19 cellular contexts compared by ENCODE assay signal in genomic region chr9:11199335-11199734, GRCh38.
A peak's percentile ranks its signal among the peaks of the same experiment; 100 is the strongest.
DNase-seq lines count a peak whose midpoint lies in the region; ATAC-seq and TF ChIP-seq lines count a peak whose summit lies in the region.
"Had no signal": no experiment of that assay in that cellular context is flagged by ENCODE, and none has a peak within 500 bp of the region (broad histone marks: within the 10 kb centered on the region; RNA-seq: fewer than 3 reads in every experiment).

No MANE protein-coding gene starts in this region.

- H3K27ac ChIP-seq in A673 (ENCODE audit: low read depth, low read length, poor library complexity, severe bottlenecking), result no peak overlapping the region
- no peak overlapping the region for H3K27ac ChIP-seq in H9 (ENCODE audit: insufficient read length, low read depth, low read length)
- H3K27ac ChIP-seq in iPS DF 6.9 (ENCODE audit: low read length), result no peak overlapping the region

- no peaks in the 10 kb centered on the region for H3K79me1 ChIP-seq in H9 (ENCODE audit: insufficient read depth, low read depth, low read length, poor library complexity, severe bottlenecking)

- no peaks in the 10 kb centered on the region for H3K27me3 Mint-ChIP-seq in H9 (ENCODE audit: low read depth)

- H4K20me1 ChIP-seq in H9 (ENCODE audit: control insufficient read depth, insufficient read depth, insufficient read length), result no peaks in the 10 kb centered on the region

- H2BK12ac ChIP-seq in H9 (ENCODE audit: insufficient read length, low read depth, low read length), result no peak overlapping the region

- H3K23me2 ChIP-seq in H9 (ENCODE audit: insufficient read length, low read depth, low read length, poor library complexity, severe bottlenecking), result no peaks in the 10 kb centered on the region

- H3K4me3 ChIP-seq in A673 (ENCODE audit: low read depth, low read length, poor library complexity, severe bottlenecking) (no peak overlapping the region), iPS DF 6.9 (ENCODE audit: low read length) (no peak overlapping the region)

- DNase-seq in A673 (ENCODE audit: low spot score) (peak; percentile 35), H9 (peak; percentile 48), NCI-H69 (lab: John Stamatoyannopoulos, UW) (peak; percentile 90), iPS DF 6.9 (ENCODE audit: low read depth, low spot score) (peak; percentile 22), NOMO-1 (lab: John Stamatoyannopoulos, UW; ENCODE audit: unreplicated experiment in 2 of 2) (no peak), KBM-7 (no peak)
- DNase-seq: C1 segment of cervical spinal cord, GOT3, HFFc6, KG1, NCI-H1417 treated with DMSO at 0.1 percent for 48 hours, NCI-H2029 treated with DMSO at 0.1 percent for 48 hours, NCI-H345, NCI-H774, SHP77 treated with DMSO at 0.1 percent for 48 hours had no signal

- H3K79me2 ChIP-seq in H9 (ENCODE audit: insufficient read depth, low read length), result no peaks in the 10 kb centered on the region

- no peak overlapping the region for H4K8ac ChIP-seq in H9 (replicated peaks; ENCODE audit: insufficient read length, low read depth, low read length)

- H4K91ac ChIP-seq in H9 (ENCODE audit: insufficient read length, low read depth, low read length), result no peak overlapping the region

- H3K56ac ChIP-seq in H9 (ENCODE audit: insufficient read length, low read depth, low read length), result no peak overlapping the region

- H2AK5ac ChIP-seq in H9 (ENCODE audit: insufficient read length, low read length), result no peak overlapping the region

- H3K4me1 ChIP-seq in A673 (ENCODE audit: insufficient read depth, low read length, poor library complexity, severe bottlenecking), result no peaks in the 10 kb centered on the region
- no peaks in the 10 kb centered on the region for H3K4me1 ChIP-seq in H9 (ENCODE audit: insufficient read depth, low read length)
- H3K4me1 ChIP-seq in iPS DF 6.9 (ENCODE audit: control insufficient read depth, insufficient read depth, low read length), result no peaks in the 10 kb centered on the region

- H3K14ac ChIP-seq in H9 (ENCODE audit: insufficient read depth, low read length), result no peak overlapping the region

- CTCF ChIA-PET in A673 (lab: Charles Lee), result no interaction called here

- POLR2A ChIA-PET in A673 (lab: Charles Lee; ENCODE audit: low non-redundant PET), result no interaction called here

- H3K4me2 ChIP-seq in H9 (ENCODE audit: insufficient read depth, insufficient read length, low read length), result no peak overlapping the region

- intact Hi-C loops in A673 (cut with micrococcal nuclease; ENCODE audit: unreplicated experiment), result no loop called here

- BruUV-seq in A673 (replicated peaks; lab: Mats Ljungman, UMichigan), result no TSS peak

- H2BK15ac ChIP-seq in H9 (ENCODE audit: low read depth, low read length), result no peak overlapping the region

- H3K4me3 Mint-ChIP-seq in H9, result no peak overlapping the region
- H3K4me3 Mint-ChIP-seq: HFFc6; T-helper 1 cell treated with Interleukin-12 subunit alpha and Interleukin-12 subunit beta and Interleukin-4 antibody, amounts not matched to agents 30 μg/mL and 1 μg/mL, for 36 hours had no signal

- H3K23ac ChIP-seq in H9 (ENCODE audit: insufficient read length, low read depth, low read length), result no peak overlapping the region

- peaks cover 2 to 3% of the 10 kb centered on the region in 2 experiments; a peak in 4 of 5 replicates for H3K9me3 Mint-ChIP-seq in H9

- H3K9ac ChIP-seq in H9 (ENCODE audit: extremely low read depth, insufficient read length, low read length), result no peak overlapping the region

- no peak overlapping the region for H3K18ac ChIP-seq in H9 (ENCODE audit: insufficient read length, low read depth, low read length)

- H2BK120ac ChIP-seq in H9 (ENCODE audit: low read depth, low read length, poor library complexity, severe bottlenecking), result no peak overlapping the region

- no peak overlapping the region for H2AFZ ChIP-seq in H9 (ENCODE audit: low read length)

- TF ChIP-seq POLR2A in GM18505 (IDR thresholded peaks at IDR 0.05; ENCODE audit: borderline replicate concordance, extremely low read depth, insufficient read depth, insufficient read length), result no peak

- no peak overlapping the region for H3K4ac ChIP-seq in H9 (ENCODE audit: low read depth, low read length)

- in situ Hi-C loops in KBM-7 (cut with MboI; ENCODE audit: low pct_unique_long_range_greater_than_20kb, low sequenced_read_pairs), result no loop called here

- H2BK5ac ChIP-seq in H9 (ENCODE audit: insufficient read length, low read length), result no peak overlapping the region

- TF ChIP-seq CTCF in A673 (conservative IDR thresholded peaks at IDR 0.05; ENCODE audit: low read depth, low read length) (no peak), H9 (conservative IDR thresholded peaks at IDR 0.05) (no peak)

- no CpG with 5 or more reads among the region's 2 CpGs for WGBS in H9 (ENCODE audit: extremely low coverage, insufficient read length, low lambda C conversion rate)
- WGBS in iPS DF 6.9 (ENCODE audit: insufficient coverage, insufficient read length), result no CpG with 5 or more reads among the region's 2 CpGs

- H3K27me3 ChIP-seq in A673 (replicated peaks; ENCODE audit: insufficient read depth, low read depth, low read length, poor library complexity), result no peaks in the 10 kb centered on the region
- no peaks in the 10 kb centered on the region for H3K27me3 ChIP-seq in H9 (ENCODE audit: insufficient read depth, low read length)
- no peaks in the 10 kb centered on the region for H3K27me3 ChIP-seq in iPS DF 6.9 (ENCODE audit: control insufficient read depth, insufficient read depth, low read length)

- ATAC-seq in GM18505 (IDR thresholded peaks at IDR 0.05; ENCODE audit: unreplicated experiment) (no peak), GM19023 (IDR thresholded peaks at IDR 0.05; ENCODE audit: unreplicated experiment) (no peak)
- ATAC-seq: SK-N-SH treated with all-trans-retinoic acid at 6 μM for 48 hours had no signal

- H3K36me3 Mint-ChIP-seq in H9 (ENCODE audit: insufficient read depth in 1 of 3, low read depth in 3 of 3), result peaks cover 0 to 5% (median 0%) of the 10 kb centered on the region in 3 experiments; a peak in 1 of 7 replicates

- no peak overlapping the region for H4K5ac ChIP-seq in H9 (ENCODE audit: insufficient read length, low read depth, low read length)

- H3T11ph ChIP-seq in H9 (ENCODE audit: low read length), result no peak overlapping the region

- H2BK20ac ChIP-seq in H9 (ENCODE audit: low read depth, low read length, poor library complexity, severe bottlenecking), result no peak overlapping the region

- H3K4me1 Mint-ChIP-seq in H9, result peaks cover 8% of the 10 kb centered on the region in 2 experiments

- H3K27ac Mint-ChIP-seq in H9, result no peak overlapping the region; a peak in 1 of 7 replicates
- H3K27ac Mint-ChIP-seq: HFFc6; T-helper 1 cell treated with Interleukin-12 subunit alpha and Interleukin-12 subunit beta and Interleukin-4 antibody, amounts not matched to agents 30 μg/mL and 1 μg/mL, for 36 hours had no signal

- no peaks in the 10 kb centered on the region for H3K9me3 ChIP-seq in A673 (ENCODE audit: low read depth, low read length, poor library complexity, severe bottlenecking)
- no peaks in the 10 kb centered on the region for H3K9me3 ChIP-seq in H9 (ENCODE audit: control insufficient read depth, low read depth, low read length)
- no peaks in the 10 kb centered on the region for H3K9me3 ChIP-seq in iPS DF 6.9 (ENCODE audit: control insufficient read depth, insufficient read depth, low read length)

- H3K36me3 ChIP-seq in A673 (ENCODE audit: insufficient read depth, low read length, poor library complexity, severe bottlenecking), result no peaks in the 10 kb centered on the region
- no peaks in the 10 kb centered on the region for H3K36me3 ChIP-seq in iPS DF 6.9 (ENCODE audit: control insufficient read depth, insufficient read depth, low read length)

Comparison
In these comparisons a context has a peak if more than half of its experiments do, and no peak if none do; other contexts are left out.
1. DNase-seq: peak in A673 (single experiment), H9 (single experiment), NCI-H69 (single experiment) and iPS DF 6.9 (single experiment); none in NOMO-1 (0 of 2) and KBM-7 (single experiment).